8 cellular contexts compared by ENCODE assay signal in genomic region chr21:36209626-36210171, GRCh38. TPM values are rescaled to one million over a fixed set of nuclear protein-coding genes. Genes with fewer than 3 reads are reported as not detected.
DNase-seq lines count a peak whose midpoint lies in the region; ATAC-seq and TF ChIP-seq lines count a peak whose summit lies in the region.

No MANE protein-coding gene starts in this region.

- H4K91ac ChIP-seq in H9 (ENCODE audit: insufficient read length, low read depth, low read length), result no peak overlapping the region

- H3K79me1 ChIP-seq in H9 (ENCODE audit: insufficient read depth, low read depth, low read length, poor library complexity, severe bottlenecking), result no peaks in the 10 kb centered on the region

- intact Hi-C loops in CD4-positive, alpha-beta T cell (cut with DNase I, micrococcal nuclease), result loop anchor here (1.0 to 2.0 kb wide), 2 partner anchors 57 to 68 kb away; no protein-coding TSS in a partner anchor

- H2BK15ac ChIP-seq in H9 (ENCODE audit: low read depth, low read length), result no peak overlapping the region

- H4K20me1 ChIP-seq in H9 (ENCODE audit: control insufficient read depth, insufficient read depth, insufficient read length) (no peaks in the 10 kb centered on the region), smooth muscle cell (ENCODE audit: low read depth) (no peaks in the 10 kb centered on the region)

- no peak overlapping the region for H3K56ac ChIP-seq in H9 (ENCODE audit: insufficient read length, low read depth, low read length)

- POLR2A ChIA-PET in CD4-positive, alpha-beta T cell (lab: Charles Lee), result interaction anchor here (1.1 to 1.2 kb wide), 2 partner anchors 54 to 59 kb away, joined by 3 to 4 read pairs; no protein-coding TSS in a partner anchor

- H3K27ac Mint-ChIP-seq in CD4-positive, alpha-beta T cell, result no peak overlapping the region
- peak overlapping the region in 2 of 3 experiments; percentile 56 to 76; a peak in 2 of 7 replicates for H3K27ac Mint-ChIP-seq in H9

- H3K23ac ChIP-seq in H9 (ENCODE audit: insufficient read length, low read depth, low read length), result no peak overlapping the region

- peaks cover 42% of the 10 kb centered on the region for H3K36me3 Mint-ChIP-seq in CD4-positive, alpha-beta T cell (ENCODE audit: low read depth)
- peaks cover 0 to 3% (median 3%) of the 10 kb centered on the region in 3 experiments; a peak in 4 of 7 replicates for H3K36me3 Mint-ChIP-seq in H9 (ENCODE audit: insufficient read depth in 1 of 3, low read depth in 3 of 3)

- no peak overlapping the region for H2BK120ac ChIP-seq in H9 (ENCODE audit: low read depth, low read length, poor library complexity, severe bottlenecking)

- H3K27me3 Mint-ChIP-seq in CD4-positive, alpha-beta T cell, result no peaks in the 10 kb centered on the region
- no peaks in the 10 kb centered on the region for H3K27me3 Mint-ChIP-seq in H9 (ENCODE audit: low read depth)

- no peak overlapping the region for H3K14ac ChIP-seq in H9 (ENCODE audit: insufficient read depth, low read length)

- no peak overlapping the region for H4K5ac ChIP-seq in H9 (ENCODE audit: insufficient read length, low read depth, low read length)

- H2BK5ac ChIP-seq in H9 (ENCODE audit: insufficient read length, low read length), result no peak overlapping the region

- H3K4me1 ChIP-seq in H9 (ENCODE audit: insufficient read depth, low read length) (no peaks in the 10 kb centered on the region), foreskin keratinocyte (peaks cover 33% of the 10 kb centered on the region), smooth muscle cell (ENCODE audit: low read depth) (peaks cover 21% of the 10 kb centered on the region)

- H3T11ph ChIP-seq in H9 (ENCODE audit: low read length), result no peak overlapping the region

- no peak overlapping the region for H3K18ac ChIP-seq in H9 (ENCODE audit: insufficient read length, low read depth, low read length)

- H3K4me2 ChIP-seq in H9 (ENCODE audit: insufficient read depth, insufficient read length, low read length) (no peak overlapping the region), smooth muscle cell (peak overlapping the region; percentile 39)

- H3K23me2 ChIP-seq in H9 (ENCODE audit: insufficient read length, low read depth, low read length, poor library complexity, severe bottlenecking), result no peaks in the 10 kb centered on the region

- H2AFZ ChIP-seq in H9 (ENCODE audit: low read length) (no peak overlapping the region), smooth muscle cell (ENCODE audit: low read depth) (no peak overlapping the region)

- no peak overlapping the region for H4K8ac ChIP-seq in H9 (replicated peaks; ENCODE audit: insufficient read length, low read depth, low read length)

- DNase-seq in CD4-positive, alpha-beta T cell, result peak; percentile 5 to 52 (median 31)
- DNase-seq in H9 (peak; percentile 78), NCI-H748 (lab: John Stamatoyannopoulos, UW; ENCODE audit: unreplicated experiment) (peak; percentile 63), foreskin keratinocyte (peak; percentile 49 to 73), smooth muscle cell (lab: John Stamatoyannopoulos, UW; ENCODE audit: unreplicated experiment) (no peak)
- DNase-seq in activated T-cell treated with anti-CD3 and anti-CD28 coated beads, Interleukin-2, amount 50 U/mL, for 1 hour, result peak; percentile 31

- CTCF ChIA-PET in CD4-positive, alpha-beta T cell (lab: Charles Lee), result interaction anchor here (1.4 to 2.5 kb wide), 5 partner anchors 57 to 84 kb away, joined by 4 to 15 read pairs (median 8); no protein-coding TSS in a partner anchor

- no peak overlapping the region for H3K4me3 ChIP-seq in smooth muscle cell

- H3K36me3 ChIP-seq in smooth muscle cell (ENCODE audit: low read depth), result no peaks in the 10 kb centered on the region

- no peaks in the 10 kb centered on the region for H3K9me3 Mint-ChIP-seq in CD4-positive, alpha-beta T cell
- no peaks in the 10 kb centered on the region for H3K9me3 Mint-ChIP-seq in H9

- H3K9ac ChIP-seq in H9 (ENCODE audit: extremely low read depth, insufficient read length, low read length), result no peak overlapping the region
- H3K9ac ChIP-seq in smooth muscle cell (ENCODE audit: low read depth), result peak overlapping the region; percentile 44

- H3K4me3 Mint-ChIP-seq in CD4-positive, alpha-beta T cell, result no peak overlapping the region
- H3K4me3 Mint-ChIP-seq in H9, result no peak overlapping the region; a peak in 1 of 5 replicates

- no CpG with 5 or more reads among the region's 11 CpGs for WGBS in H9 (ENCODE audit: extremely low coverage, insufficient read length, low lambda C conversion rate)
- 69% methylated on average over 11 of the region's 11 CpGs for WGBS in smooth muscle cell (ENCODE audit: low lambda C conversion rate)

- no peak overlapping the region for H2BK20ac ChIP-seq in H9 (ENCODE audit: low read depth, low read length, poor library complexity, severe bottlenecking)

- H3K27me3 ChIP-seq in CD4-positive, alpha-beta T cell (ENCODE audit: control insufficient read depth, insufficient read depth, low read length), result no peaks in the 10 kb centered on the region
- H3K27me3 ChIP-seq in H9 (ENCODE audit: insufficient read depth, low read length) (no peaks in the 10 kb centered on the region), foreskin keratinocyte (no peaks in the 10 kb centered on the region), smooth muscle cell (ENCODE audit: low read depth) (no peaks in the 10 kb centered on the region)

- no peak overlapping the region for H3K27ac ChIP-seq in CD4-positive, alpha-beta T cell (ENCODE audit: low read depth, low read length)
- H3K27ac ChIP-seq in H9 (ENCODE audit: insufficient read length, low read depth, low read length) (no peak overlapping the region), foreskin keratinocyte (peak overlapping the region; percentile 41), smooth muscle cell (ENCODE audit: low read depth) (peak overlapping the region; percentile 80)

- ATAC-seq in CD4-positive, alpha-beta T cell (ENCODE audit: poor library complexity), result peak; percentile 49
- peak; percentile 55 for ATAC-seq in foreskin keratinocyte
- ATAC-seq in HG03025 (IDR thresholded peaks at IDR 0.05; ENCODE audit: low FRiP score, unreplicated experiment), result no peak
- ATAC-seq in GM18868 (IDR thresholded peaks at IDR 0.05; ENCODE audit: unreplicated experiment), result no peak

- H2BK12ac ChIP-seq in H9 (ENCODE audit: insufficient read length, low read depth, low read length), result no peak overlapping the region

- peak; percentile 44 for TF ChIP-seq CTCF in CD4-positive, alpha-beta T cell (IDR thresholded peaks at IDR 0.05)
- TF ChIP-seq CTCF in H9 (conservative IDR thresholded peaks at IDR 0.05), result peak; percentile 79
- peak; percentile 90 for TF ChIP-seq CTCF in foreskin keratinocyte (conservative IDR thresholded peaks at IDR 0.05)
- peak; percentile 35 for TF ChIP-seq CTCF in smooth muscle cell (IDR thresholded peaks at IDR 0.05; ENCODE audit: borderline replicate concordance, insufficient read depth, poor library complexity, severe bottlenecking)

- no peak overlapping the region for H3K4ac ChIP-seq in H9 (ENCODE audit: low read depth, low read length)

- peaks cover 9% of the 10 kb centered on the region for H3K4me1 Mint-ChIP-seq in CD4-positive, alpha-beta T cell (ENCODE audit: low read depth)
- H3K4me1 Mint-ChIP-seq in H9, result peaks cover 13 to 15% of the 10 kb centered on the region in 2 experiments

- no peaks in the 10 kb centered on the region for H3F3A ChIP-seq in smooth muscle cell (ENCODE audit: low read depth)

- no peak overlapping the region for H2AK5ac ChIP-seq in H9 (ENCODE audit: insufficient read length, low read length)

- no peaks in the 10 kb centered on the region for H3K79me2 ChIP-seq in H9 (ENCODE audit: insufficient read depth, low read length)
- no peaks in the 10 kb centered on the region for H3K79me2 ChIP-seq in smooth muscle cell (ENCODE audit: low read depth)

- no peaks in the 10 kb centered on the region for H3K9me3 ChIP-seq in CD4-positive, alpha-beta T cell (ENCODE audit: control insufficient read depth, low read length)
- no peaks in the 10 kb centered on the region for H3K9me3 ChIP-seq in H9 (ENCODE audit: control insufficient read depth, low read depth, low read length)
- no peaks in the 10 kb centered on the region for H3K9me3 ChIP-seq in smooth muscle cell (replicated peaks; ENCODE audit: low read depth)

RNA-seq across cellular contexts. Expression of gene DOP1B, which starts 53.1 kb away (rescaled TPM):
- total RNA-seq in CD4-positive, alpha-beta T cell, result 10 to 100 TPM; 11.0 to 12.7 TPM
- total RNA-seq in H9 (2021) (8.7 and 10.0 TPM in 2 replicates), foreskin keratinocyte (3.0 and 4.2 TPM in 2 replicates), smooth muscle cell (11.0 and 14.5 TPM in 2 replicates)
- polyA plus RNA-seq in foreskin keratinocyte (0.74 and 0.90 TPM in 2 replicates), smooth muscle cell (3.2 and 8.8 TPM in 2 replicates)

Comparison
In these comparisons a context has a peak if more than half of its experiments do, and no peak if none do; other contexts are left out.
1. ATAC-seq: peak in CD4-positive, alpha-beta T cell (single experiment) and foreskin keratinocyte (single experiment); none in HG03025 (single experiment) and GM18868 (single experiment).
2. H3K27ac ChIP-seq: peak in foreskin keratinocyte (single experiment) and smooth muscle cell (single experiment); none in CD4-positive, alpha-beta T cell (single experiment) and H9 (single experiment).
3. CTCF ChIP-seq: peak in every context shown above with its lines; median percentile 90 in foreskin keratinocyte; 79 in H9; 44 in CD4-positive, alpha-beta T cell; 35 in smooth muscle cell.